In the genomic region with DNA sequence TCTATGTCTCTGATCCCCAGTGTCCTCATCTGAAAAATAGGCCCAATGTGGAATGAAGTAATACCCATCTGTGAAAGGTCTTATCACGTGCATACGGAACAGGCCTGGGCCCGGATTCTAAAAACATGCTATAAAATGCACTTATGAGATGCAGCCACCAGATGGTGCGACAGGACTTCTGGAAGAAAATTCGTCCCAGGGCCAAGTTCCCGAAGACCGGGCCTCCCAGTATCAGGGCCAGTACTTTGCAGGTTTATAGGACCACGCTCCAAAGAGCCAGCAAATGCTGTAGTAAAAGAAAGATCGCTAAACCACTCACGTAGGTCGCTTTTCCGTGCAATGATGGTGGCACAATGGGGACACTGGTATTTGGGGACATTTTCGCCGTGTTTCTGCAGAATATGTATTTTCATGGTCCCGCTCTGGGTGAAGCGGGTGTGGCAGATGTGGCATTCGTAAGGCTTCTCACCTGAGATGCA, we compare ENCODE assay signal across 8 cellular contexts. TPM values are rescaled to one million over a fixed set of nuclear protein-coding genes. Genes with fewer than 3 reads are reported as not detected.
DNase-seq lines count a peak whose midpoint lies in the region; ATAC-seq and TF ChIP-seq lines count a peak whose summit lies in the region.

No MANE protein-coding gene starts in this region.

- H3K4me1 ChIP-seq in DOHH2 (ENCODE audit: control insufficient read depth, low read length) (no peaks in the 10 kb centered on the region), upper lobe of left lung (peaks cover 0 to 14% (median 5%) of the 10 kb centered on the region in 4 donors)

- H3K4me2 ChIP-seq in DOHH2 (ENCODE audit: low read length): no peak overlapping the region

- no peaks in the 10 kb centered on the region for H3K27me3 ChIP-seq in DOHH2 (ENCODE audit: control insufficient read depth, low read length)
- no peaks in the 10 kb centered on the region for H3K27me3 ChIP-seq in upper lobe of left lung

- TF ChIP-seq EP300 in upper lobe of left lung (IDR thresholded peaks at IDR 0.05): no peak

- H3K4me3 ChIP-seq in DOHH2 (ENCODE audit: low read length) (no peak overlapping the region), upper lobe of left lung (no peak overlapping the region)
- no peak overlapping the region for H3K4me3 ChIP-seq in Jurkat, Clone E6-1 (ENCODE audit: low read length)

- no peak for TF ChIP-seq POLR2A in upper lobe of left lung (IDR thresholded peaks at IDR 0.05)

- DNase-seq in Jurkat, Clone E6-1 (ENCODE audit: low read depth, low spot score): peak; percentile 27
- DNase-seq in SKM-1 treated with dmso at 0.1 percent for 144 hours (lab: John Stamatoyannopoulos, UW; ENCODE audit: unreplicated experiment) (peak; percentile 45), epidermal melanocyte (ENCODE audit: insufficient read length, low spot score) (peak; percentile 77), medulla oblongata (ENCODE audit: extremely low spot score) (peak; percentile 87), upper lobe of left lung (peak in 1 of 2 donors; percentile 70)

- H3K9me3 ChIP-seq in DOHH2 (ENCODE audit: control insufficient read depth, insufficient read depth, low read length): no peaks in the 10 kb centered on the region
- H3K9me3 ChIP-seq in upper lobe of left lung: no peaks in the 10 kb centered on the region

- ATAC-seq in upper lobe of left lung (ENCODE audit: low FRiP score in 2 of 2) (peak; percentile 73 to 91), GM19455 (IDR thresholded peaks at IDR 0.05; ENCODE audit: unreplicated experiment) (no peak), HG03457 (IDR thresholded peaks at IDR 0.05; ENCODE audit: unreplicated experiment) (no peak)

- WGBS in upper lobe of left lung, 2 donors: 35 to 46% methylated on average over 17 of the region's 17 CpGs

- H3K9me2 ChIP-seq in DOHH2 (replicated peaks; ENCODE audit: control insufficient read depth, low read length): no peaks in the 10 kb centered on the region

- peaks cover 5% of the 10 kb centered on the region; the same call in 1 of the 2 replicates for H3K79me2 ChIP-seq in DOHH2 (ENCODE audit: control insufficient read depth, low read length)

- H3F3A ChIP-seq in DOHH2 (ENCODE audit: control insufficient read depth, insufficient read depth): no peaks in the 10 kb centered on the region

- H3K27ac ChIP-seq in DOHH2 (ENCODE audit: low read depth, low read length): no peak overlapping the region
- H3K27ac ChIP-seq in upper lobe of left lung: no peak overlapping the region

- H3K36me3 ChIP-seq in DOHH2 (ENCODE audit: control insufficient read depth, low read length): peaks cover 12% of the 10 kb centered on the region; the same call in 1 of the 2 replicates
- H3K36me3 ChIP-seq in upper lobe of left lung: no peaks in the 10 kb centered on the region

- peaks cover 19% of the 10 kb centered on the region; the same call in 1 of the 2 replicates for H4K20me1 ChIP-seq in DOHH2 (ENCODE audit: control insufficient read depth, insufficient read depth, low read depth, low read length)

- peak; percentile 53 for TF ChIP-seq CTCF in DOHH2 (IDR thresholded peaks at IDR 0.05; ENCODE audit: low read depth, low read length, poor library complexity, severe bottlenecking)
- TF ChIP-seq CTCF in upper lobe of left lung (IDR thresholded peaks at IDR 0.05): peak; percentile 67 to 83 (median 76)

RNA-seq across cellular contexts. Expression of a gene that starts 10.6 kb away (rescaled TPM):
- polyA plus RNA-seq in Jurkat, Clone E6-1 (2012; ENCODE audit: insufficient read depth, insufficient read length): not detected
- under 1 TPM in 3 of 6 donors, not detected in 3; 0.11 to 0.17 (median 0.14) TPM for total RNA-seq in upper lobe of left lung

RNA-seq across cellular contexts. Expression of a gene that starts 46.6 kb away (rescaled TPM):
- polyA plus RNA-seq in Jurkat, Clone E6-1 (2012; ENCODE audit: insufficient read depth, insufficient read length): not detected
- total RNA-seq in upper lobe of left lung: 1 to 10 TPM in 1 of 6 donors, under 1 TPM in 2, not detected in 3; 0.23 to 1.3 (median 0.51) TPM

Comparison
In these comparisons a context has a peak if more than half of its experiments do, and no peak if none do; other contexts are left out.
1. ATAC-seq: peak in upper lobe of left lung (2 of 2); none in GM19455 (single experiment) and HG03457 (single experiment).